Comparison of ENCODE assay signal across 22 cellular contexts in the genomic region with DNA sequence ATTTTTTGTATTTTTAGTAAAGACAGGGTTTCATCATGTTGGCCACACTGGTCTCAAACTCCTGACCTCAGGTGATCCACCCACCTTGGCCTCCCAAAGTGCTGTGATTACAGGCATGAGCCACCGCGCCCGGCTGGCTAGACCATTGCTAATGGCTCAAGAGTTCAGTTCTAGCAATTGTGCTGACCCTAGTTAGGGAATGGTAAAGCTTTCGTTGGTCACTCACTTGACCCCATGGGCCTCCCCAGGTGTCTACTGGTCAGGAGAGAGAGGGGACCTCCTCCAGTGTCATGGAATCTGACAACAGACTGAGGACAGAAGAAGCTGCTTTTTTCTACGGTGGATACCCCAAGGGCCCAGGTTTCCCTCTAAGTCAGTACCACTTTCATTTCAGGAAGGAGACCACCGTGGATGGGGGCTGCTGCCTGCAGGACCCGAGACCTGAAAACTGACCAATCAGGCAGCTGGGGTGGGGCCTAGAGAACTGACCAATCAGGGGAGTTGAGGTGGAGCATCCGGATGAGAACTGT. TPM values are rescaled to one million over a fixed set of nuclear protein-coding genes. Genes with fewer than 3 reads are reported as not detected.
"Had no signal": no experiment of that assay in that cellular context is flagged by ENCODE, and none has a peak within 500 bp of the region (broad histone marks: within the 10 kb centered on the region; RNA-seq: fewer than 3 reads in every experiment).

No MANE protein-coding gene starts in this region.

- H3K4me2 ChIP-seq: smooth muscle cell had no signal

- H3K36me3 ChIP-seq: colonic mucosa, gastroesophageal sphincter, heart left ventricle, thoracic aorta, upper lobe of right lung had no signal

- H3K27ac ChIP-seq: body of pancreas, colonic mucosa, epithelial cell of prostate, gastroesophageal sphincter, heart left ventricle, thoracic aorta, upper lobe of right lung had no signal

- H3K9me3 ChIP-seq: body of pancreas, colonic mucosa, gastroesophageal sphincter, thoracic aorta, upper lobe of right lung had no signal

- ATAC-seq: activated CD8-positive, alpha-beta T cell treated with anti-CD3 and anti-CD28 coated beads, Interleukin-2, amount 10 ng/mL, durations not matched to agents 7 days and 5 days; body of pancreas; left lobe of liver; stimulated activated memory B cell treated with anti-CD40 and anti-IgM and Interleukin-4, amounts not matched to agents 10 μg/mL and 1 μg/mL and 100 μg/mL, for 72 hours had no signal

- H3K4me1 ChIP-seq: body of pancreas, colonic mucosa, gastroesophageal sphincter, heart left ventricle, upper lobe of right lung had no signal

- DNase-seq: activated CD4-positive, alpha-beta T cell treated with anti-CD3 and anti-CD28 coated beads, Interleukin-2, amount 10 ng/mL, durations not matched to agents 7 days and 5 days; activated CD8-positive, alpha-beta T cell treated with anti-CD3 and anti-CD28 coated beads, Interleukin-2, amount 10 ng/mL, durations not matched to agents 7 days and 5 days; activated naive CD4-positive, alpha-beta T cell treated with Interleukin-2 at 50 U/mL for 16 hours; activated naive CD8-positive, alpha-beta T cell treated with anti-CD3 and anti-CD28 coated beads, Interleukin-2, amount 10 ng/mL, durations not matched to agents 7 days and 5 days; activated T-cell treated with anti-CD3 and anti-CD28 coated beads, Interleukin-2, amount 50 U/mL, for 24 hours; colonic mucosa; heart left ventricle; nephron progenitor cell; occipital lobe; stimulated activated CD4-positive, alpha-beta T cell treated with anti-CD3 and anti-CD28 coated beads, Interleukin-4, amount 100 ng/mL, for 4 hours; upper lobe of right lung had no signal

- H3K27me3 ChIP-seq: body of pancreas, colonic mucosa, gastroesophageal sphincter, heart left ventricle, upper lobe of right lung had no signal

- H3K4me3 ChIP-seq: body of pancreas, colonic mucosa, heart left ventricle, lung, smooth muscle cell, thoracic aorta, upper lobe of right lung had no signal

RNA-seq across cellular contexts. Expression of gene ZNF556, which starts 0.6 kb away (rescaled TPM):
- total RNA-seq: activated CD4-positive, alpha-beta T cell treated with anti-CD3 and anti-CD28 coated beads, Interleukin-2, amount 10 ng/mL, durations not matched to agents 7 days and 5 days; activated CD8-positive, alpha-beta T cell treated with anti-CD3 and anti-CD28 coated beads, Interleukin-2, amount 10 ng/mL, durations not matched to agents 7 days and 5 days; activated naive CD8-positive, alpha-beta T cell treated with anti-CD3 and anti-CD28 coated beads, Interleukin-2, amount 10 ng/mL, durations not matched to agents 7 days and 5 days; activated T-helper 2 cell treated with anti-CD3 and anti-CD28 coated beads, Interferon-gamma antibody, Interleukin-2, Interleukin-4, amounts not matched to agents 10 μg/mL and 5 μg/mL and 100 μg/mL, durations not matched to agents 14 hours and 24 hours and 36 hours; body of pancreas; endodermal cell; left lobe of liver; lung; T-helper 1 cell treated with Interleukin-12 subunit alpha and Interleukin-12 subunit beta and Interleukin-4 antibody, amounts not matched to agents 30 ng/mL and 1 ng/mL, for 36 hours; upper lobe of right lung had no signal
- polyA plus RNA-seq: heart left ventricle, smooth muscle cell had no signal
